ENCODE assay signal across 13 cellular contexts in the genomic region with DNA sequence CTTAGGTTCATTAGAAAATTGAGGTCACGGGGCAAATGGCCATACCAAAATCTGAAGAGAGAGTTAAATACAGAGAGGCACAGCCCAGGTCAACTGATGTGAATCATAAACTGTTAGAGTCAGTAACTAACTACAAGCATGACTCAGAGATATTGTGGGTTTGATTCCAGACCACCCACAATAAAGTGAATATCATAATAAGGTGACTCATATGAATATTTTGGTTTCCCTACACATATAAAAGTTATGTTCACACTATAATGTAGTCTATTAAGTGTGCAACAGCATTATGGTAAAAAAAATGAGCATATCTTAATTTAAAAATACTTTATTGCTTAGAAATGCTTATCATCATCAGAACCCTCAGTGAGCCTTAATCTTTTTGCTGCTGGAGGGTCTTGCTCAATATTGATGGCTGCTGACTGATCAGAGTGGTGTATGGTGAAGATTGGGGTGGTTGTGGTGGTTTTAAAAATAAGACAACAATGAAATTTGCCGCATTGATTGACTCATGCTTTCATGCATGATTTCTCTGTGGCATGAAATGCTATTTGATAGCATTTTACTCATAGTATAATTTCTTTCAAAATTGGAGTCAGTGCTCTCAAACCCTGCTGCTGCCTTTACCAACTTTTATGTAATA. TPM values are rescaled to one million over a fixed set of nuclear protein-coding genes. Genes with fewer than 3 reads are reported as not detected.
DNase-seq lines count a peak whose midpoint lies in the region; TF ChIP-seq lines count a peak whose summit lies in the region.
"Had no signal": no experiment of that assay in that cellular context is flagged by ENCODE, and none has a peak within 500 bp of the region (broad histone marks: within the 10 kb centered on the region; RNA-seq: fewer than 3 reads in every experiment).

No MANE protein-coding gene starts in this region.

- TF ChIP-seq POLR2A in uterus (IDR thresholded peaks at IDR 0.05) = no peak

- H3K36me3 ChIP-seq in GM23248 (ENCODE audit: low read depth) (no peaks in the 10 kb centered on the region), SJCRH30 (no peaks in the 10 kb centered on the region), smooth muscle cell (ENCODE audit: low read depth) (no peaks in the 10 kb centered on the region), uterus (no peaks in the 10 kb centered on the region)
- H3K36me3 ChIP-seq: neural progenitor cell had no signal

- intact Hi-C loops in uterus (cut with DNase I; ENCODE audit: low total_unique reads) = no loop called here

- WGBS in GM23248 (ENCODE audit: low coverage in 1 of 2, low lambda C conversion rate in 2 of 2, missing lambda C conversion rate in 2 of 2), 2 experiments = 37 to 49% methylated on average over 2 of the region's 2 CpGs
- 65% methylated on average over 2 of the region's 2 CpGs for WGBS in smooth muscle cell (ENCODE audit: low lambda C conversion rate)

- peak; percentile 76 for DNase-seq in GM23248
- peak; percentile 21 to 45 for DNase-seq in SJCRH30
- peak; percentile 20 for DNase-seq in fibroblast of gingiva (ENCODE audit: low read depth)
- no peak for DNase-seq in smooth muscle cell (lab: John Stamatoyannopoulos, UW; ENCODE audit: unreplicated experiment)
- DNase-seq in nucleus accumbens (lab: John Stamatoyannopoulos, UW) = no peak
- DNase-seq in iPS-NIHi11 (ENCODE audit: low spot score) = no peak
- DNase-seq in uterus = no peak
- DNase-seq: body of pancreas, DMS53, left cardiac atrium, NCI-H146, T-helper 9 cell had no signal

- H3K27ac ChIP-seq in GM23248 (no peak overlapping the region), SJCRH30 (peak overlapping the region; percentile 29; the same call in 1 of the 2 replicates), smooth muscle cell (ENCODE audit: low read depth) (peak overlapping the region; percentile 96), uterus (no peak overlapping the region)
- H3K27ac ChIP-seq: body of pancreas, neural progenitor cell had no signal

- TF ChIP-seq CTCF in smooth muscle cell (IDR thresholded peaks at IDR 0.05; ENCODE audit: borderline replicate concordance, insufficient read depth, poor library complexity, severe bottlenecking) (no peak), uterus (IDR thresholded peaks at IDR 0.05) (no peak)

- H3K4me1 ChIP-seq in GM23248 (ENCODE audit: insufficient read depth) = peaks cover 16% of the 10 kb centered on the region
- peaks cover 16% of the 10 kb centered on the region for H3K4me1 ChIP-seq in SJCRH30
- peaks cover 22% of the 10 kb centered on the region for H3K4me1 ChIP-seq in smooth muscle cell (ENCODE audit: low read depth)
- no peaks in the 10 kb centered on the region for H3K4me1 ChIP-seq in uterus
- H3K4me1 ChIP-seq: body of pancreas, neural progenitor cell had no signal

- in situ Hi-C loops in GM23248 (cut with MboI) = no loop called here

- no peaks in the 10 kb centered on the region for H3K9me2 ChIP-seq in GM23248 (ENCODE audit: insufficient read depth)

- no peaks in the 10 kb centered on the region for H3K9me3 ChIP-seq in GM23248 (ENCODE audit: low read depth)
- H3K9me3 ChIP-seq in SJCRH30 (replicated peaks) = 0 out of 2 replicates have a peak, but pooled peaks cover 2% of the 10 kb centered on the region
- H3K9me3 ChIP-seq in smooth muscle cell (replicated peaks; ENCODE audit: low read depth) = no peaks in the 10 kb centered on the region
- H3K9me3 ChIP-seq in uterus = no peaks in the 10 kb centered on the region
- H3K9me3 ChIP-seq: body of pancreas had no signal

- H3K4me3 ChIP-seq in GM23248 (no peak overlapping the region), SJCRH30 (no peak overlapping the region), smooth muscle cell (no peak overlapping the region), uterus (no peak overlapping the region)
- H3K4me3 ChIP-seq: body of pancreas, neural progenitor cell had no signal

- H3K27me3 ChIP-seq in GM23248 (replicated peaks; ENCODE audit: insufficient read depth) (no peaks in the 10 kb centered on the region), SJCRH30 (no peaks in the 10 kb centered on the region), smooth muscle cell (ENCODE audit: low read depth) (no peaks in the 10 kb centered on the region), uterus (no peaks in the 10 kb centered on the region)
- H3K27me3 ChIP-seq: body of pancreas, neural progenitor cell had no signal

- peak overlapping the region; percentile 10 for H3K4me2 ChIP-seq in GM23248 (ENCODE audit: unreplicated experiment)
- H3K4me2 ChIP-seq in smooth muscle cell = peak overlapping the region; percentile 77
- H3K4me2 ChIP-seq: neural progenitor cell had no signal

- H3K79me2 ChIP-seq in GM23248 (ENCODE audit: insufficient read depth) = no peaks in the 10 kb centered on the region
- no peaks in the 10 kb centered on the region for H3K79me2 ChIP-seq in smooth muscle cell (ENCODE audit: low read depth)

- no peak overlapping the region for H2AFZ ChIP-seq in GM23248
- H2AFZ ChIP-seq in smooth muscle cell (ENCODE audit: low read depth) = no peak overlapping the region
- H2AFZ ChIP-seq: neural progenitor cell had no signal

- H4K20me1 ChIP-seq in GM23248 (ENCODE audit: insufficient read depth) (no peaks in the 10 kb centered on the region), smooth muscle cell (ENCODE audit: low read depth) (no peaks in the 10 kb centered on the region)

- H3F3A ChIP-seq in GM23248 (ENCODE audit: insufficient read depth) (no peaks in the 10 kb centered on the region), smooth muscle cell (ENCODE audit: low read depth) (peaks cover 7% of the 10 kb centered on the region)

- H3K9ac ChIP-seq in GM23248 (no peak overlapping the region), smooth muscle cell (ENCODE audit: low read depth) (peak overlapping the region; percentile 80)
- H3K9ac ChIP-seq: neural progenitor cell had no signal

RNA-seq across cellular contexts. Expression of a gene that starts 53.1 kb away (rescaled TPM):
- total RNA-seq in GM23248 (2014; rRNA removed; shearing (Covaris generic)) = 16.3 and 24.1 TPM in 2 replicates
- polyA plus RNA-seq in GM23248 (2016; fragmentation: Nextera tagmentation; extraction: Ambion mirVana) (16.5 and 17.7 TPM in 2 replicates), smooth muscle cell (62.5 and 98.4 TPM in 2 replicates)
- 27.8 and 29.0 TPM in 2 replicates for total RNA-seq in SJCRH30 (2014; rRNA removed; shearing (Covaris generic))
- total RNA-seq in smooth muscle cell (119 and 180 TPM in 2 replicates), uterus (10 to 100 TPM; 15.1 to 60.0 (median 28.4) TPM)

Comparison
In these comparisons a context has a peak if more than half of its experiments do, and no peak if none do; other contexts are left out.
1. DNase-seq: peak in GM23248 (single experiment), SJCRH30 (2 of 2) and fibroblast of gingiva (single experiment); none in smooth muscle cell (single experiment), nucleus accumbens (0 of 56), iPS-NIHi11 (single experiment) and uterus (0 of 2).
2. H3K27ac ChIP-seq: peak in SJCRH30 (single experiment) and smooth muscle cell (single experiment); none in GM23248 (single experiment) and uterus (0 of 2).